In genomic region chr1:41622402-41622801, GRCh38 we compare ENCODE assay signal across 1 cellular context.
TF ChIP-seq lines count a peak whose summit lies in the region.

No MANE protein-coding gene starts in this region.

TF ChIP-seq in HepG2, 621 proteins besides CTCF, POLR2A, EP300 and RAD21 (continued from another document):
- TF ChIP-seq, protein P1, sequence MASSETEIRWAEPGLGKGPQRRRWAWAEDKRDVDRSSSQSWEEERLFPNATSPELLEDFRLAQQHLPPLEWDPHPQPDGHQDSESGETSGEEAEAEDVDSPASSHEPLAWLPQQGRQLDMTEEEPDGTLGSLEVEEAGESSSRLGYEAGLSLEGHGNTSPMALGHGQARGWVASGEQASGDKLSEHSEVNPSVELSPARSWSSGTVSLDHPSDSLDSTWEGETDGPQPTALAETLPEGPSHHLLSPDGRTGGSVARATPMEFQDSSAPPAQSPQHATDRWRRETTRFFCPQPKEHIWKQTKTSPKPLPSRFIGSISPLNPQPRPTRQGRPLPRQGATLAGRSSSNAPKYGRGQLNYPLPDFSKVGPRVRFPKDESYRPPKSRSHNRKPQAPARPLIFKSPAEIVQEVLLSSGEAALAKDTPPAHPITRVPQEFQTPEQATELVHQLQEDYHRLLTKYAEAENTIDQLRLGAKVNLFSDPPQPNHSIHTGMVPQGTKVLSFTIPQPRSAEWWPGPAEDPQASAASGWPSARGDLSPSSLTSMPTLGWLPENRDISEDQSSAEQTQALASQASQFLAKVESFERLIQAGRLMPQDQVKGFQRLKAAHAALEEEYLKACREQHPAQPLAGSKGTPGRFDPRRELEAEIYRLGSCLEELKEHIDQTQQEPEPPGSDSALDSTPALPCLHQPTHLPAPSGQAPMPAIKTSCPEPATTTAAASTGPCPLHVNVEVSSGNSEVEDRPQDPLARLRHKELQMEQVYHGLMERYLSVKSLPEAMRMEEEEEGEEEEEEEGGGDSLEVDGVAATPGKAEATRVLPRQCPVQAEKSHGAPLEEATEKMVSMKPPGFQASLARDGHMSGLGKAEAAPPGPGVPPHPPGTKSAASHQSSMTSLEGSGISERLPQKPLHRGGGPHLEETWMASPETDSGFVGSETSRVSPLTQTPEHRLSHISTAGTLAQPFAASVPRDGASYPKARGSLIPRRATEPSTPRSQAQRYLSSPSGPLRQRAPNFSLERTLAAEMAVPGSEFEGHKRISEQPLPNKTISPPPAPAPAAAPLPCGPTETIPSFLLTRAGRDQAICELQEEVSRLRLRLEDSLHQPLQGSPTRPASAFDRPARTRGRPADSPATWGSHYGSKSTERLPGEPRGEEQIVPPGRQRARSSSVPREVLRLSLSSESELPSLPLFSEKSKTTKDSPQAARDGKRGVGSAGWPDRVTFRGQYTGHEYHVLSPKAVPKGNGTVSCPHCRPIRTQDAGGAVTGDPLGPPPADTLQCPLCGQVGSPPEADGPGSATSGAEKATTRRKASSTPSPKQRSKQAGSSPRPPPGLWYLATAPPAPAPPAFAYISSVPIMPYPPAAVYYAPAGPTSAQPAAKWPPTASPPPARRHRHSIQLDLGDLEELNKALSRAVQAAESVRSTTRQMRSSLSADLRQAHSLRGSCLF (CRISPR knock-in tag; IDR thresholded peaks at IDR 0.05; ENCODE audit: borderline replicate concordance) = no peak
- TF ChIP-seq, protein P2, sequence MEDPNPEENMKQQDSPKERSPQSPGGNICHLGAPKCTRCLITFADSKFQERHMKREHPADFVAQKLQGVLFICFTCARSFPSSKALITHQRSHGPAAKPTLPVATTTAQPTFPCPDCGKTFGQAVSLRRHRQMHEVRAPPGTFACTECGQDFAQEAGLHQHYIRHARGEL (CRISPR knock-in tag; IDR thresholded peaks at IDR 0.05) = no peak
- TF ChIP-seq FOXA1 (IDR thresholded peaks at IDR 0.05) (no peak), FOXA1 (CRISPR knock-in tag; IDR thresholded peaks at IDR 0.05) (no peak), RBAK (CRISPR knock-in tag; IDR thresholded peaks at IDR 0.05) (no peak), SP5 (CRISPR knock-in tag; IDR thresholded peaks at IDR 0.05; ENCODE audit: borderline replicate concordance, low read depth) (no peak)
